Comparison of ENCODE assay signal across 1 cellular context in genomic region chr5:33313150-33313549, GRCh38.
TF ChIP-seq lines count a peak whose summit lies in the region.

No MANE protein-coding gene starts in this region.

TF ChIP-seq in HEK293, 187 proteins besides CTCF, POLR2A, EP300 and RAD21 (continued from another document):
- TF ChIP-seq ZNF768 (tag by site-specific recombination; IDR thresholded peaks at IDR 0.05) (no peak), ZNF16 (tag by site-specific recombination; IDR thresholded peaks at IDR 0.05; ENCODE audit: low read depth) (no peak)
